In the genomic region with DNA sequence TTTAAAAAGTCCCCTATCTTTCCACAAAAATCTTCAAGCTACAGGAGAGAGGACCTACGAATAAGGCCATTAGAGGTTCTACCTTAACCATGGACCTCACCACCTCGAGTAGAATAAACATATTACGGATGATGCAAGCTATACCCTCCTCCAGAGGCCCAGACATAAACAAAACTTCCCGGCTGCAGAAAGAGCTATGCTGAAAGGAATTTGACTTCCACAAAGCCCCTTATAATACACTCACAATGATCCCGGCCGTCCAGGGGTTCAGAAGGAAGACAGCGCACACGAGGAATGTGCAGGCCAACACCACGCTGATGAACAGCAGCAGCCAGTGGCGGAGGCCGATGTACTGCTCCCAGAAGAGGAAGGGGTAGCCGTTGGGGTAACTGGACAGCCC, we compare ENCODE assay signal across 17 cellular contexts.
"Had no signal": no experiment of that assay in that cellular context is flagged by ENCODE, and none has a peak within 500 bp of the region (broad histone marks: within the 10 kb centered on the region; RNA-seq: fewer than 3 reads in every experiment).

No MANE protein-coding gene starts in this region.

- H3K27me3 ChIP-seq: cardiac muscle cell, thyroid gland had no signal

- H3K9me3 Mint-ChIP-seq: dendritic cell treated with granulocyte-macrophage colony-stimulating factor and Interleukin-4, amounts not matched to agents 40 ng/mL and 50 ng/mL, for 4 days; memory B cell; nephron progenitor cell; T-helper 1 cell treated with Interleukin-12 subunit alpha and Interleukin-12 subunit beta and Interleukin-4 antibody, amounts not matched to agents 30 μg/mL and 1 μg/mL, for 36 hours had no signal

- H3K4me3 ChIP-seq: cardiac muscle cell, left lung, skin epidermis, thyroid gland had no signal

- DNase-seq: activated CD4-positive, CD25-positive, alpha-beta regulatory T cell; activated T-cell treated with anti-CD3 and anti-CD28 coated beads, Interleukin-2, amount 50 U/mL, for 1 hour; anterior cingulate cortex; foreskin fibroblast; glutamatergic neuron; left lung; nephron progenitor cell; retina; thyroid gland had no signal

- H3K79me2 ChIP-seq: parathyroid adenoma had no signal

- H3K27me3 Mint-ChIP-seq: activated naive CD8-positive, alpha-beta T cell had no signal

- ATAC-seq: left lung, SK-N-SH treated with all-trans-retinoic acid at 6 μM for 48 hours had no signal

- H3K9me3 ChIP-seq: left lung, thyroid gland had no signal

- H3K27ac ChIP-seq: cardiac muscle cell, left lung, parathyroid adenoma, thyroid gland had no signal

- H3K4me3 Mint-ChIP-seq: activated naive CD8-positive, alpha-beta T cell; dendritic cell treated with granulocyte-macrophage colony-stimulating factor and Interleukin-4, amounts not matched to agents 40 ng/mL and 50 ng/mL, for 4 days; memory B cell; nephron progenitor cell; T-helper 1 cell treated with Interleukin-12 subunit alpha and Interleukin-12 subunit beta and Interleukin-4 antibody, amounts not matched to agents 30 μg/mL and 1 μg/mL, for 36 hours had no signal

- H3K27ac Mint-ChIP-seq: activated naive CD8-positive, alpha-beta T cell; dendritic cell treated with granulocyte-macrophage colony-stimulating factor and Interleukin-4, amounts not matched to agents 40 ng/mL and 50 ng/mL, for 4 days; memory B cell; nephron progenitor cell; T-helper 1 cell treated with Interleukin-12 subunit alpha and Interleukin-12 subunit beta and Interleukin-4 antibody, amounts not matched to agents 30 μg/mL and 1 μg/mL, for 36 hours had no signal

- H3K9ac ChIP-seq: parathyroid adenoma had no signal

- H3K4me1 ChIP-seq: parathyroid adenoma had no signal

- H2AFZ ChIP-seq: parathyroid adenoma had no signal
